32 cellular contexts compared by ENCODE assay signal in the genomic region with DNA sequence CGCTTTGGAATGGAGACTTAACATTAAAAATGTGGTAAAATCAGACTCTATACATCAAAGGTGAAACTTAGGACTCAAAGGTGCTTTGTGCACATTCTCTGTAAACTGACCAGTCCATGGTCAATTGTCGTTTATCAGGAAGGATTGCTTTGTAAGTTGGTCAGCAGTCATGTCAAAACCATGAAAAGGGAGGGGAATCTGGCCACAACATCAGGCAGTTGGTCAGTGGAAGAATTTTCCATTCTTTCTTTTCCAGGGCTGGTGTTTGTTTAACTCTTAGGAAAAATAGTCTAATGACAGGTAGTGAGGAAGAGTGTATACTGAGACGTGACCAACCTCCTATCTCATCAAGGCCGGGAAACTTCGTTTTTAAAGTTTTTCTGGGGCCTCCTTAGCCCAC.
"Had no signal": no experiment of that assay in that cellular context is flagged by ENCODE, and none has a peak within 500 bp of the region (broad histone marks: within the 10 kb centered on the region; RNA-seq: fewer than 3 reads in every experiment).

No MANE protein-coding gene starts in this region.

- H3K4me3 ChIP-seq: heart left ventricle, pancreas, psoas muscle, right atrium auricular region, spleen, testis, transverse colon had no signal

- ATAC-seq: activated CD4-positive, CD25-positive, alpha-beta regulatory T cell treated with anti-CD3 and anti-CD28 coated beads, Interleukin-2, amount 50 U/mL, for 24 hours; activated naive CD8-positive, alpha-beta T cell treated with anti-CD3 and anti-CD28 coated beads, Interleukin-2, amount 50 U/mL, for 24 hours; effector memory CD8-positive, alpha-beta T cell; heart left ventricle; left colon; naive thymus-derived CD8-positive, alpha-beta T cell; pancreas; psoas muscle; T-helper 17 cell had no signal

- H3K36me3 ChIP-seq: heart left ventricle, pancreas, right atrium auricular region, spleen, transverse colon, WERI-Rb-1 had no signal

- H3K27ac ChIP-seq: heart left ventricle, pancreas, psoas muscle, right atrium auricular region, spleen, testis, transverse colon, WERI-Rb-1 had no signal

- H3K4me3 Mint-ChIP-seq: activated CD4-positive, alpha-beta memory T cell treated with anti-CD3 and anti-CD28 coated beads, Interleukin-2, amount 10 ng/mL, durations not matched to agents 7 days and 5 days; activated naive CD4-positive, alpha-beta T cell treated with anti-CD3 and anti-CD28 coated beads, Interleukin-2, amount 50 U/mL, for 24 hours; activated naive CD8-positive, alpha-beta T cell treated with anti-CD3 and anti-CD28 coated beads, Interleukin-2, amount 50 U/mL, for 24 hours; effector memory CD8-positive, alpha-beta T cell; immature natural killer cell; naive thymus-derived CD8-positive, alpha-beta T cell; neural crest cell; T-helper 17 cell had no signal

- H3K4me1 ChIP-seq: pancreas, psoas muscle, right atrium auricular region, testis, transverse colon had no signal

- H3K27ac Mint-ChIP-seq: activated CD4-positive, alpha-beta memory T cell treated with anti-CD3 and anti-CD28 coated beads, Interleukin-2, amount 10 ng/mL, durations not matched to agents 7 days and 5 days; activated naive CD4-positive, alpha-beta T cell treated with anti-CD3 and anti-CD28 coated beads, Interleukin-2, amount 50 U/mL, for 24 hours; activated naive CD8-positive, alpha-beta T cell treated with anti-CD3 and anti-CD28 coated beads, Interleukin-2, amount 50 U/mL, for 24 hours; activated T-helper 2 cell treated with anti-CD3 and anti-CD28 coated beads, Interferon-gamma antibody, Interleukin-2, Interleukin-4, amounts not matched to agents 10 μg/mL and 5 μg/mL and 100 μg/mL, durations not matched to agents 14 hours and 24 hours and 36 hours; effector memory CD8-positive, alpha-beta T cell; immature natural killer cell; T-helper 17 cell had no signal

- H3K9me3 Mint-ChIP-seq: activated naive CD4-positive, alpha-beta T cell treated with anti-CD3 and anti-CD28 coated beads, Interleukin-2, amount 50 U/mL, for 24 hours; activated T-helper 2 cell treated with anti-CD3 and anti-CD28 coated beads, Interferon-gamma antibody, Interleukin-2, Interleukin-4, amounts not matched to agents 10 μg/mL and 5 μg/mL and 100 μg/mL, durations not matched to agents 14 hours and 24 hours and 36 hours; effector memory CD8-positive, alpha-beta T cell; immature natural killer cell; neural crest cell had no signal

- H3K27me3 ChIP-seq: heart left ventricle, pancreas, right atrium auricular region, spleen, testis, transverse colon had no signal

- H3K4me1 Mint-ChIP-seq: activated CD4-positive, alpha-beta memory T cell treated with anti-CD3 and anti-CD28 coated beads, Interleukin-2, amount 10 ng/mL, durations not matched to agents 7 days and 5 days; immature natural killer cell had no signal

- H3K27me3 Mint-ChIP-seq: activated CD4-positive, alpha-beta memory T cell treated with anti-CD3 and anti-CD28 coated beads, Interleukin-2, amount 10 ng/mL, durations not matched to agents 7 days and 5 days; activated naive CD4-positive, alpha-beta T cell treated with anti-CD3 and anti-CD28 coated beads, Interleukin-2, amount 50 U/mL, for 24 hours; activated naive CD8-positive, alpha-beta T cell treated with anti-CD3 and anti-CD28 coated beads, Interleukin-2, amount 50 U/mL, for 24 hours; effector memory CD8-positive, alpha-beta T cell; naive thymus-derived CD8-positive, alpha-beta T cell; T-helper 17 cell had no signal

- FAIRE-seq: kidney, pancreas, urothelium cell line had no signal

- DNase-seq: activated CD4-positive, alpha-beta memory T cell treated with anti-CD3 and anti-CD28 coated beads, Interleukin-2, amount 10 ng/mL, durations not matched to agents 7 days and 5 days; activated CD4-positive, alpha-beta T cell treated with anti-CD3 and anti-CD28 coated beads for 48 hours; activated naive CD8-positive, alpha-beta T cell treated with anti-CD3 and anti-CD28 coated beads, Interleukin-2, amount 50 U/mL, for 24 hours; activated T-cell treated with anti-CD3 and anti-CD28 coated beads, Interleukin-2, amount 50 U/mL, for 48 hours; caudate nucleus; cortex of kidney; effector memory CD8-positive, alpha-beta T cell; erythroblast; foreskin fibroblast; heart left ventricle; hypothalamus; immature natural killer cell; kidney; left colon; mammary epithelial cell; naive thymus-derived CD8-positive, alpha-beta T cell; nucleus accumbens; pancreas; psoas muscle; spleen; stimulated activated naive CD4-positive, alpha-beta T cell treated with Interleukin-2 at 50 U/mL for 16 hours; T-helper 17 cell; T1000; testis; transverse colon; WERI-Rb-1 had no signal

- H3K9me3 ChIP-seq: heart left ventricle, pancreas, psoas muscle, right atrium auricular region, spleen, testis, transverse colon had no signal
